In the genomic region with DNA sequence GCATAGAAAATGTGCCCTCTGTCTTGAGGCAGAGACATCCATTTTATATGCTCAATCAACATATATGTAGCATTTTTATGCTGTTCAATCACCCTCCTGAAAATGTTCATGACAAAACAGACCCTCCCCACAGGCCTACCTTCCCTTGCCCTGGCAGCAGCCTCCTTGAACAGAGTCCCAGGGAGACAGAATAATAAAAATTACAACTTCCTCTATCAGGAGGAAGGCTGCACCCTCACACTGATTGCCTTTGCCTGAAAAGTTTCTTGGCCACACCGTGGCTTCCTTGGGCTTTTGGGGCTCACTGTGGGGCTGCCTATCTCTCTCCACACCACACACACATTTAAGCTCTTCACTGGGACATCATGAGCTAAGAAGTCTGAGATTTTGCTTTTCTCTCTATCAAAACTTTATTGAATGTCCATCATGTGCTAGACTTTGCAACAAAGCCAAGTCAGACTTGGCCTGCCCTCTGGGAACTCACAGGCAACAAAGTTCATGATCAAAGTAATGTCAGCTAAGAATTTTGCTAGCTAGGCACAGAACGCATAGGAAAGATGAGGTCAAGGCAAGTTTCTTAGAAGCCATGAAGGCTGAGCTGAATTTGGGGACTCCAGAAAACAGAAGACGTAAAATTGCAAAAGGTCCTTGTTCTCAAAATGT, we compare ENCODE assay signal across 15 cellular contexts.
"Had no signal": no experiment of that assay in that cellular context is flagged by ENCODE, and none has a peak within 500 bp of the region (broad histone marks: within the 10 kb centered on the region; RNA-seq: fewer than 3 reads in every experiment).

No MANE protein-coding gene starts in this region.

- H3K4me1 ChIP-seq: ascending aorta had no signal

- H3K27me3 ChIP-seq: ascending aorta, transverse colon had no signal

- H3K27ac Mint-ChIP-seq: activated naive CD4-positive, alpha-beta T cell treated with anti-CD3 and anti-CD28 coated beads for 36 hours; activated T-helper 2 cell treated with anti-CD3 and anti-CD28 coated beads, Interferon-gamma antibody, Interleukin-2, Interleukin-4, amounts not matched to agents 10 μg/mL and 5 μg/mL and 100 μg/mL, durations not matched to agents 14 hours and 24 hours and 36 hours; naive thymus-derived CD8-positive, alpha-beta T cell; T-helper 2 cell treated with Interferon-gamma antibody and Interleukin-4, amounts not matched to agents 5 μg/mL and 100 μg/mL, for 36 hours had no signal

- H3K4me3 Mint-ChIP-seq: activated naive CD4-positive, alpha-beta T cell treated with anti-CD3 and anti-CD28 coated beads for 36 hours; immature natural killer cell; naive thymus-derived CD8-positive, alpha-beta T cell; T-helper 2 cell treated with Interferon-gamma antibody and Interleukin-4, amounts not matched to agents 5 μg/mL and 100 μg/mL, for 36 hours had no signal

- H3K36me3 ChIP-seq: ascending aorta, transverse colon had no signal

- H3K9me3 Mint-ChIP-seq: activated naive CD4-positive, alpha-beta T cell treated with anti-CD3 and anti-CD28 coated beads for 36 hours had no signal

- H3K27ac ChIP-seq: ascending aorta, transverse colon had no signal

- ATAC-seq: naive thymus-derived CD8-positive, alpha-beta T cell had no signal

- DNase-seq: activated naive CD4-positive, alpha-beta T cell treated with anti-CD3 and anti-CD28 coated beads for 36 hours; activated T-cell treated with anti-CD3 and anti-CD28 coated beads, Interleukin-2, amount 50 U/mL, for 1 hour; dermis blood vessel endothelial cell; head of caudate nucleus; immature natural killer cell; naive thymus-derived CD8-positive, alpha-beta T cell; retina; stimulated activated CD4-positive, alpha-beta T cell treated with anti-CD3 and anti-CD28 coated beads, Interleukin-4, amount 100 ng/mL, for 1 hour; stimulated activated naive CD4-positive, alpha-beta T cell treated with Interleukin-2 at 50 U/mL for 16 hours; substantia nigra; SW 1271; transverse colon had no signal

- H3K9me3 ChIP-seq: ascending aorta, transverse colon had no signal

- H3K4me3 ChIP-seq: ascending aorta, transverse colon had no signal
